8 cellular contexts compared by ENCODE assay signal in genomic region chr7:148884049-148884298, GRCh38. TPM values are rescaled to one million over a fixed set of nuclear protein-coding genes. Genes with fewer than 3 reads are reported as not detected.
DNase-seq lines count a peak whose midpoint lies in the region; ATAC-seq and TF ChIP-seq lines count a peak whose summit lies in the region.

Gene EZH2 (minus strand): TSS chr7:148884291. CDS start chr7:148847298, 36,993 bp downstream.

- H3K9me3 ChIP-seq in adipocyte (ENCODE audit: control insufficient read depth, low read length) (no peaks in the 10 kb centered on the region), thyroid gland (no peaks in the 10 kb centered on the region)

- peak within 1 kb of the TSS; percentile 71 for H3K27ac ChIP-seq in layer of hippocampus (ENCODE audit: low read depth, low read length)
- peak within 1 kb of the TSS; percentile 62 to 93 (median 88) for H3K27ac ChIP-seq in thyroid gland

- H3K4me3 ChIP-seq in adipocyte (ENCODE audit: low read length) = peak within 1 kb of the TSS; percentile 94
- H3K4me3 ChIP-seq in thyroid gland (replicated peaks in 1 of 3) = peak within 1 kb of the TSS; percentile 54 to 95 (median 75)

- ATAC-seq in GM19324 (IDR thresholded peaks at IDR 0.05; ENCODE audit: low FRiP score, unreplicated experiment) (peak; percentile 43), HG03342 (IDR thresholded peaks at IDR 0.05; ENCODE audit: unreplicated experiment) (peak; percentile 21), HG03095 (IDR thresholded peaks at IDR 0.05; ENCODE audit: unreplicated experiment) (no peak)

- H3K36me3 ChIP-seq in adipocyte (ENCODE audit: control insufficient read depth, insufficient read depth, low read length, severe bottlenecking) = no peaks in the 10 kb centered on the region
- no peaks in the 10 kb centered on the region for H3K36me3 ChIP-seq in thyroid gland

- no peak for DNase-seq in adipocyte (ENCODE audit: low read depth)
- no peak for DNase-seq in thyroid gland
- no peak for DNase-seq in inferior parietal cortex (ENCODE audit: extremely low spot score)
- no peak for DNase-seq in cerebellar cortex (ENCODE audit: low spot score)

- TF ChIP-seq CTCF in thyroid gland (IDR thresholded peaks at IDR 0.05) = no peak

- H3K27me3 ChIP-seq in adipocyte (replicated peaks; ENCODE audit: control insufficient read depth, insufficient read depth, low read length) (no peaks in the 10 kb centered on the region), layer of hippocampus (ENCODE audit: control insufficient read depth, insufficient read depth, low read length) (no peaks in the 10 kb centered on the region), thyroid gland (no peaks in the 10 kb centered on the region)

- WGBS in thyroid gland, 2 donors = 0% methylated on average over 7 of the region's 50 CpGs; no CpG with 5 or more reads in 1 of the 2 donors

- H3K9ac ChIP-seq in adipocyte (ENCODE audit: low read length) = peak within 1 kb of the TSS; percentile 84

- intact Hi-C loops in thyroid gland (cut with DNase I) = loop anchor here (10.0 kb wide), 2 partner anchors 61 to 189 kb away; partner anchors contain the start of gene CUL1

- H3K4me1 ChIP-seq in adipocyte (ENCODE audit: control insufficient read depth, insufficient read depth, low read length) = peaks cover 7% of the 10 kb centered on the region
- H3K4me1 ChIP-seq in thyroid gland = peaks cover 0 to 3% of the 10 kb centered on the region in 2 donors

- TF ChIP-seq POLR2A in thyroid gland (IDR thresholded peaks at IDR 0.05) = peak in 1 of 2 donors; percentile 92

RNA-seq across cellular contexts. Expression of gene EZH2, which starts in this region (rescaled TPM):
- total RNA-seq in thyroid gland = 1 to 10 TPM in 1 of 4 donors, under 1 TPM in 3; 0.75 to 1.1 (median 0.86) TPM
